14 cellular contexts compared by ENCODE assay signal in genomic region chr1:22076346-22076745, GRCh38. TPM values are rescaled to one million over a fixed set of nuclear protein-coding genes. Genes with fewer than 3 reads are reported as not detected.
DNase-seq lines count a peak whose midpoint lies in the region; ATAC-seq and TF ChIP-seq lines count a peak whose summit lies in the region.
"Had no signal": no experiment of that assay in that cellular context is flagged by ENCODE, and none has a peak within 500 bp of the region (broad histone marks: within the 10 kb centered on the region; RNA-seq: fewer than 3 reads in every experiment).

No MANE protein-coding gene starts in this region.

- WGBS in smooth muscle cell (ENCODE audit: low lambda C conversion rate), result 92% methylated on average over 3 of the region's 3 CpGs

- no peak for DNase-seq in activated T-cell treated with anti-CD3 and anti-CD28 coated beads, Interleukin-2, amount 50 U/mL, for 24 hours
- DNase-seq in activated T-cell treated with anti-CD3 and anti-CD28 coated beads for 4 hours, result no peak
- DNase-seq in T-cell, result no peak
- DNase-seq in smooth muscle cell (lab: John Stamatoyannopoulos, UW; ENCODE audit: unreplicated experiment), result no peak
- no peak for DNase-seq in activated effector memory CD4-positive, alpha-beta T cell treated with Interleukin-2 at 50 U/mL for 16 hours
- DNase-seq in amygdala (lab: John Stamatoyannopoulos, UW), result no peak
- DNase-seq: DMS 273 treated with DMSO at 0.1 percent for 48 hours; esophagus squamous epithelium; NCI-H2081; NCI-H526; stimulated activated CD4-positive, alpha-beta T cell treated with anti-CD3 and anti-CD28 coated beads, Interleukin-1b, Interleukin-23, amount 100 ng/mL, for 48 hours; SW 1271 had no signal

- H3K36me3 ChIP-seq in smooth muscle cell (ENCODE audit: low read depth), result peaks cover 11% of the 10 kb centered on the region

- H3K9me3 Mint-ChIP-seq in activated T-cell treated with anti-CD3 and anti-CD28 coated beads, Interleukin-2, amount 50 U/mL, for 24 hours, result no peaks in the 10 kb centered on the region
- no peaks in the 10 kb centered on the region for H3K9me3 Mint-ChIP-seq in T-cell
- no peaks in the 10 kb centered on the region for H3K9me3 Mint-ChIP-seq in dendritic cell treated with granulocyte-macrophage colony-stimulating factor and Interleukin-4, amounts not matched to agents 40 ng/mL and 50 ng/mL, for 4 days

- peaks cover 91% of the 10 kb centered on the region for H3K4me1 Mint-ChIP-seq in activated T-cell treated with anti-CD3 and anti-CD28 coated beads, Interleukin-2, amount 50 U/mL, for 24 hours (ENCODE audit: low read depth)
- H3K4me1 Mint-ChIP-seq in T-cell, result peaks cover 97 to 98% (median 97%) of the 10 kb centered on the region in 3 donors
- peaks cover 83% of the 10 kb centered on the region for H3K4me1 Mint-ChIP-seq in dendritic cell treated with granulocyte-macrophage colony-stimulating factor and Interleukin-4, amounts not matched to agents 40 ng/mL and 50 ng/mL, for 4 days (ENCODE audit: low read depth)

- peak overlapping the region; percentile 51 for H3K27ac ChIP-seq in smooth muscle cell (ENCODE audit: low read depth)

- H3K27me3 Mint-ChIP-seq in activated T-cell treated with anti-CD3 and anti-CD28 coated beads, Interleukin-2, amount 50 U/mL, for 24 hours, result no peaks in the 10 kb centered on the region
- H3K27me3 Mint-ChIP-seq in T-cell, result no peaks in the 10 kb centered on the region
- H3K27me3 Mint-ChIP-seq in dendritic cell treated with granulocyte-macrophage colony-stimulating factor and Interleukin-4, amounts not matched to agents 40 ng/mL and 50 ng/mL, for 4 days, result no peaks in the 10 kb centered on the region

- peaks cover 10% of the 10 kb centered on the region for H3K4me1 ChIP-seq in smooth muscle cell (ENCODE audit: low read depth)

- no peak overlapping the region for H3K9ac ChIP-seq in smooth muscle cell (ENCODE audit: low read depth)

- H3K4me3 Mint-ChIP-seq in activated T-cell treated with anti-CD3 and anti-CD28 coated beads, Interleukin-2, amount 50 U/mL, for 24 hours, result no peak overlapping the region
- H3K4me3 Mint-ChIP-seq in T-cell, result peak overlapping the region; percentile 51 to 64 (median 61)
- peak overlapping the region; percentile 21 for H3K4me3 Mint-ChIP-seq in dendritic cell treated with granulocyte-macrophage colony-stimulating factor and Interleukin-4, amounts not matched to agents 40 ng/mL and 50 ng/mL, for 4 days

- POLR2A ChIA-PET in T-cell (lab: Charles Lee), result interaction anchor here in 1 of 2 donors (0.6 kb wide), 1 partner anchor 779 kb away, joined by 5 read pairs; no protein-coding TSS in a partner anchor

- peaks cover 10% of the 10 kb centered on the region for H3F3A ChIP-seq in smooth muscle cell (ENCODE audit: low read depth)

- no peak overlapping the region for H3K4me3 ChIP-seq in smooth muscle cell
- H3K4me3 ChIP-seq: esophagus squamous epithelium had no signal

- no peak overlapping the region for H2AFZ ChIP-seq in smooth muscle cell (ENCODE audit: low read depth)

- H3K4me2 ChIP-seq in smooth muscle cell, result no peak overlapping the region

- H3K27ac Mint-ChIP-seq in activated T-cell treated with anti-CD3 and anti-CD28 coated beads, Interleukin-2, amount 50 U/mL, for 24 hours, result peak overlapping the region; percentile 79
- H3K27ac Mint-ChIP-seq in T-cell, result peak overlapping the region; percentile 44 to 78
- H3K27ac Mint-ChIP-seq in dendritic cell treated with granulocyte-macrophage colony-stimulating factor and Interleukin-4, amounts not matched to agents 40 ng/mL and 50 ng/mL, for 4 days, result peak overlapping the region; percentile 56

- no peaks in the 10 kb centered on the region for H3K9me3 ChIP-seq in smooth muscle cell (replicated peaks; ENCODE audit: low read depth)
- H3K9me3 ChIP-seq: esophagus squamous epithelium had no signal

- CTCF ChIA-PET in T-cell (lab: Charles Lee), result no interaction called here

- peaks cover 90% of the 10 kb centered on the region for H3K36me3 Mint-ChIP-seq in activated T-cell treated with anti-CD3 and anti-CD28 coated beads, Interleukin-2, amount 50 U/mL, for 24 hours (ENCODE audit: low read depth)
- peaks cover 52% of the 10 kb centered on the region for H3K36me3 Mint-ChIP-seq in T-cell
- peaks cover 67% of the 10 kb centered on the region for H3K36me3 Mint-ChIP-seq in dendritic cell treated with granulocyte-macrophage colony-stimulating factor and Interleukin-4, amounts not matched to agents 40 ng/mL and 50 ng/mL, for 4 days (ENCODE audit: low read depth)

- intact Hi-C loops in dendritic cell treated with granulocyte-macrophage colony-stimulating factor and Interleukin-4, amounts not matched to agents 40 ng/mL and 50 ng/mL, for 4 days (cut with micrococcal nuclease), result no loop called here

- peaks cover 100% of the 10 kb centered on the region for H4K20me1 ChIP-seq in smooth muscle cell (ENCODE audit: low read depth)

- ATAC-seq in T-cell (replicated peaks in 1 of 4), result no peak
- no peak for ATAC-seq in HG03457 (IDR thresholded peaks at IDR 0.05; ENCODE audit: unreplicated experiment)

- no peak for TF ChIP-seq CTCF in smooth muscle cell (IDR thresholded peaks at IDR 0.05; ENCODE audit: borderline replicate concordance, insufficient read depth, poor library complexity, severe bottlenecking)

- H3K79me2 ChIP-seq in smooth muscle cell (ENCODE audit: low read depth), result peaks cover 100% of the 10 kb centered on the region

- H3K27me3 ChIP-seq in smooth muscle cell (ENCODE audit: low read depth), result no peaks in the 10 kb centered on the region
- H3K27me3 ChIP-seq: esophagus squamous epithelium had no signal

RNA-seq across cellular contexts. Expression of gene CDC42, which starts 23.8 kb away (rescaled TPM):
- total RNA-seq in T-cell, result 100 to 1,000 TPM; 181 to 348 (median 192) TPM
- 407 and 453 TPM in 2 replicates for total RNA-seq in smooth muscle cell
- 70.2 and 74.0 TPM in 2 replicates for polyA plus RNA-seq in smooth muscle cell
